Comparison of ENCODE assay signal across 1 cellular context in the genomic region with DNA sequence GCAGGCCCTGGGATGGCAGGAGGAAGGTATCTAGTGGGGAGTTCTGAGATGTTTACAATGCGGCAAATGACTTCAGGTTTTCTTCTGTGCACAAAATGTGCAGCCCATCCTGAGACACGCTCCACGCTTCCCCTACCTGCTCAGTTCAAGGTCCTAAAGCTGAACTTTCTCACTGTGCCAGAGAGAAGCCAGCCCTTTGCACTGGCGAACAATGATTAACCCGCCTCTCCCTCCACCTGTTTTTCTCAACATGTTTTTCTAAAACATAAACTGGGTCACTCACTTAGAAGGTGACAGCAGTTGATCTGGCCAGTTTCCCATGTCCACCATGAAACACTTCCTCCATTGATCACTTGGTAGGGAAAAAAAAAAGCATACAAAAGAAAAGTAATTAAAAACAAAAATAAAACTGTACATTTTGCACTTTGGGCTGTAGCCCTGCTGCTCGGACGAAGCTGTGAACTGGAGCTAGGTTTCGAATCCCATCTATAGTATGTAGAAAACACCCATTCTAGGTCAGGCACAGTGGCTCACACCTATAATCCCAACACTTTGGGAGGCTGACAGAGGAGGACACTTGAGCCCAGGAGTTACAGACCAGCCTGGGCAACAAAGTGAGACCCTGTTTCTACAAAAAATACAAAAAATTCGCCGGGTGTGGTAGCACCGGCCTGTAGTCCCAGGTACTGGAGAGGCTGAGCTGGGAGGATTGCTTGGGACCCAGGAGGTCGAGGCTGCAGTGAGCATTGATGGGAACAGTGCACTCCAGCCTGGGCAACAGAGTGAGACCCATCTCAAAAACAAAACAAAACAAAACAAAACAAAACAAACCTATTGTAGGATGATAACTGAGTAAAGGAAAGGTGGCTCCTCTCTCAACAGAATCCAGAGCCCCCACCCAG.
TF ChIP-seq lines count a peak whose summit lies in the region.

No MANE protein-coding gene starts in this region.

TF ChIP-seq in HepG2, 621 proteins besides CTCF, POLR2A, EP300 and RAD21 (continued from another document):
- TF ChIP-seq, protein P1, sequence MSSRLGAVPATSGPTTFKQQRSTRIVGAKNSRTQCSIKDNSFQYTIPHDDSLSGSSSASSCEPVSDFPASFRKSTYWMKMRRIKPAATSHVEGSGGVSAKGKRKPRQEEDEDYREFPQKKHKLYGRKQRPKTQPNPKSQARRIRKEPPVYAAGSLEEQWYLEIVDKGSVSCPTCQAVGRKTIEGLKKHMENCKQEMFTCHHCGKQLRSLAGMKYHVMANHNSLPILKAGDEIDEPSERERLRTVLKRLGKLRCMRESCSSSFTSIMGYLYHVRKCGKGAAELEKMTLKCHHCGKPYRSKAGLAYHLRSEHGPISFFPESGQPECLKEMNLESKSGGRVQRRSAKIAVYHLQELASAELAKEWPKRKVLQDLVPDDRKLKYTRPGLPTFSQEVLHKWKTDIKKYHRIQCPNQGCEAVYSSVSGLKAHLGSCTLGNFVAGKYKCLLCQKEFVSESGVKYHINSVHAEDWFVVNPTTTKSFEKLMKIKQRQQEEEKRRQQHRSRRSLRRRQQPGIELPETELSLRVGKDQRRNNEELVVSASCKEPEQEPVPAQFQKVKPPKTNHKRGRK (CRISPR knock-in tag; IDR thresholded peaks at IDR 0.05), result 0 out of 2 replicates have a peak, but pooled peaks have one; percentile 26
- TF ChIP-seq NAIF1 (CRISPR knock-in tag; IDR thresholded peaks at IDR 0.05; ENCODE audit: borderline replicate concordance) (0 out of 2 replicates have a peak, but pooled peaks have one; percentile 12), SAP130 (CRISPR knock-in tag; IDR thresholded peaks at IDR 0.05; ENCODE audit: low read depth) (peak; percentile 96), ZNF883 (CRISPR knock-in tag; IDR thresholded peaks at IDR 0.05; ENCODE audit: not compliant biosample characterization) (no peak), ZNF251 (CRISPR knock-in tag; IDR thresholded peaks at IDR 0.05) (no peak), ZNF614 (CRISPR knock-in tag; IDR thresholded peaks at IDR 0.05; ENCODE audit: borderline replicate concordance) (peak; percentile 78; the same call in 1 of the 2 replicates), ARNTL (CRISPR knock-in tag; IDR thresholded peaks at IDR 0.05) (peak; percentile 93), ZEB1 (IDR thresholded peaks at IDR 0.05; ENCODE audit: insufficient replicate concordance, low read depth) (peak; percentile 97), ZNF280D (CRISPR knock-in tag; IDR thresholded peaks at IDR 0.05) (no peak), TEF (CRISPR knock-in tag; IDR thresholded peaks at IDR 0.05) (no peak), ZNF264 (CRISPR knock-in tag; IDR thresholded peaks at IDR 0.05) (no peak), NFE2L1 (CRISPR knock-in tag; IDR thresholded peaks at IDR 0.05; ENCODE audit: borderline replicate concordance) (no peak), SIX4 (CRISPR knock-in tag; IDR thresholded peaks at IDR 0.05) (0 out of 2 replicates have a peak, but pooled peaks have one; percentile 16), DNMT3B (CRISPR knock-in tag; conservative IDR thresholded peaks at IDR 0.05) (no peak; the same call in 1 of the 2 replicates), ZNF670 (CRISPR knock-in tag; IDR thresholded peaks at IDR 0.05; ENCODE audit: borderline replicate concordance) (no peak), ZNF30 (CRISPR knock-in tag; IDR thresholded peaks at IDR 0.05) (no peak), ATM (IDR thresholded peaks at IDR 0.05; ENCODE audit: borderline replicate concordance) (no peak)
TF ChIP-seq in HepG2: peak in this region for 246.
